In genomic region chr1:11051781-11052510, GRCh38 we compare ENCODE assay signal across 16 cellular contexts. TPM values are rescaled to one million over a fixed set of nuclear protein-coding genes. Genes with fewer than 3 reads are reported as not detected.
DNase-seq lines count a peak whose midpoint lies in the region; ATAC-seq and TF ChIP-seq lines count a peak whose summit lies in the region.
"Had no signal": no experiment of that assay in that cellular context is flagged by ENCODE, and none has a peak within 500 bp of the region (broad histone marks: within the 10 kb centered on the region; RNA-seq: fewer than 3 reads in every experiment).

No MANE protein-coding gene starts in this region.

- ATAC-seq in activated CD8-positive, alpha-beta memory T cell treated with anti-CD3 and anti-CD28 coated beads, Interleukin-2, amount 10 ng/mL, durations not matched to agents 7 days and 5 days: no peak
- no peak for ATAC-seq in T-helper 17 cell

- no peak overlapping the region for H3K4me3 Mint-ChIP-seq in activated CD8-positive, alpha-beta memory T cell treated with anti-CD3 and anti-CD28 coated beads, Interleukin-2, amount 10 ng/mL, durations not matched to agents 7 days and 5 days
- no peak overlapping the region for H3K4me3 Mint-ChIP-seq in T-helper 17 cell
- H3K4me3 Mint-ChIP-seq: natural killer cell treated with Interleukin-12 subunit alpha and Interleukin-12 subunit beta and Interleukin-15 and Interleukin-18, amount 100 ng/mL, for 72 hours; T-helper 1 cell treated with Interleukin-12 subunit alpha and Interleukin-12 subunit beta and Interleukin-4 antibody, amounts not matched to agents 30 μg/mL and 1 μg/mL, for 36 hours; type B pancreatic cell had no signal

- H3K9me3 ChIP-seq in T-helper 17 cell (ENCODE audit: control insufficient read depth, low read length, poor library complexity, severe bottlenecking): no peaks in the 10 kb centered on the region
- no peaks in the 10 kb centered on the region for H3K9me3 ChIP-seq in esophagus muscularis mucosa
- H3K9me3 ChIP-seq: sigmoid colon had no signal

- TF ChIP-seq CTCF in NB4 (IDR thresholded peaks at IDR 0.05; ENCODE audit: low read depth, low read length) (no peak), esophagus muscularis mucosa (IDR thresholded peaks at IDR 0.05) (no peak)

- no peak for DNase-seq in activated CD8-positive, alpha-beta memory T cell treated with anti-CD3 and anti-CD28 coated beads, Interleukin-2, amount 10 ng/mL, durations not matched to agents 7 days and 5 days
- DNase-seq in activated CD8-positive, alpha-beta memory T cell treated with anti-CD3 and anti-CD28 coated beads, Interleukin-2, amount 50 U/mL, for 48 hours: no peak
- DNase-seq in NB4 (ENCODE audit: low read depth) (peak; percentile 92), T-helper 17 cell (no peak), posterior vena cava (ENCODE audit: low spot score) (peak; percentile 50), NCI-H1417 (lab: John Stamatoyannopoulos, UW) (no peak), HuH-7 (ENCODE audit: low spot score) (no peak), esophagus muscularis mucosa (ENCODE audit: extremely low spot score) (no peak)
- DNase-seq: activated CD8-positive, alpha-beta memory T cell treated with anti-CD3 and anti-CD28 coated beads for 24 hours; DND-41; left cardiac atrium had no signal

- H3K4me3 ChIP-seq in NB4 (ENCODE audit: low read depth, low read length): peak overlapping the region; percentile 1
- H3K4me3 ChIP-seq in esophagus muscularis mucosa: no peak overlapping the region
- H3K4me3 ChIP-seq: sigmoid colon had no signal

- peaks cover 0 to 10% (median 4%) of the 10 kb centered on the region in 4 donors for H3K4me1 ChIP-seq in esophagus muscularis mucosa

- H3K36me3 Mint-ChIP-seq in activated CD8-positive, alpha-beta memory T cell treated with anti-CD3 and anti-CD28 coated beads, Interleukin-2, amount 10 ng/mL, durations not matched to agents 7 days and 5 days: peaks cover 6% of the 10 kb centered on the region
- H3K36me3 Mint-ChIP-seq in T-helper 17 cell (ENCODE audit: low read depth): no peaks in the 10 kb centered on the region
- H3K36me3 Mint-ChIP-seq: natural killer cell treated with Interleukin-12 subunit alpha and Interleukin-12 subunit beta and Interleukin-15 and Interleukin-18, amount 100 ng/mL, for 72 hours; type B pancreatic cell had no signal

- no peak for TF ChIP-seq EP300 in esophagus muscularis mucosa (IDR thresholded peaks at IDR 0.05)

- no peak for TF ChIP-seq POLR2A in NB4 (IDR thresholded peaks at IDR 0.05; ENCODE audit: extremely low read depth, insufficient read length)
- TF ChIP-seq POLR2A in esophagus muscularis mucosa (IDR thresholded peaks at IDR 0.05; ENCODE audit: low read depth): no peak

- CTCF ChIA-PET in activated CD8-positive, alpha-beta memory T cell treated with anti-CD3 and anti-CD28 coated beads, Interleukin-2, amount 10 ng/mL, durations not matched to agents 7 days and 5 days (lab: Charles Lee): interaction anchor here (0.9 to 6.2 kb wide), 5 partner anchors 8 to 594 kb away, joined by 3 to 48 read pairs (median 3); partner anchors contain the start of gene SRM

- no peak overlapping the region for H3K27ac ChIP-seq in esophagus muscularis mucosa (replicated peaks in 1 of 4)
- H3K27ac ChIP-seq: sigmoid colon had no signal

- H3K27me3 Mint-ChIP-seq in activated CD8-positive, alpha-beta memory T cell treated with anti-CD3 and anti-CD28 coated beads, Interleukin-2, amount 10 ng/mL, durations not matched to agents 7 days and 5 days: no peaks in the 10 kb centered on the region
- no peaks in the 10 kb centered on the region for H3K27me3 Mint-ChIP-seq in T-helper 17 cell
- H3K27me3 Mint-ChIP-seq: type B pancreatic cell had no signal

- intact Hi-C loops in posterior vena cava (cut with DNase I): no loop called here
- intact Hi-C loops in esophagus muscularis mucosa (cut with DNase I): no loop called here

- H3K9me3 Mint-ChIP-seq in activated CD8-positive, alpha-beta memory T cell treated with anti-CD3 and anti-CD28 coated beads, Interleukin-2, amount 10 ng/mL, durations not matched to agents 7 days and 5 days (ENCODE audit: low read depth): no peaks in the 10 kb centered on the region
- H3K9me3 Mint-ChIP-seq: natural killer cell treated with Interleukin-12 subunit alpha and Interleukin-12 subunit beta and Interleukin-15 and Interleukin-18, amount 100 ng/mL, for 72 hours; T-helper 1 cell treated with Interleukin-12 subunit alpha and Interleukin-12 subunit beta and Interleukin-4 antibody, amounts not matched to agents 30 μg/mL and 1 μg/mL, for 36 hours; type B pancreatic cell had no signal

- peaks cover 0 to 21% (median 0%) of the 10 kb centered on the region in 4 donors for H3K27me3 ChIP-seq in esophagus muscularis mucosa

- H3K36me3 ChIP-seq in esophagus muscularis mucosa: peaks cover 6 to 33% (median 27%) of the 10 kb centered on the region in 4 donors

- 60% methylated on average over 19 of the region's 19 CpGs for WGBS in esophagus muscularis mucosa

- peaks cover 14% of the 10 kb centered on the region for H3K4me1 Mint-ChIP-seq in activated CD8-positive, alpha-beta memory T cell treated with anti-CD3 and anti-CD28 coated beads, Interleukin-2, amount 10 ng/mL, durations not matched to agents 7 days and 5 days
- H3K4me1 Mint-ChIP-seq in T-helper 17 cell: peaks cover 8% of the 10 kb centered on the region

- H3K27ac Mint-ChIP-seq in activated CD8-positive, alpha-beta memory T cell treated with anti-CD3 and anti-CD28 coated beads, Interleukin-2, amount 10 ng/mL, durations not matched to agents 7 days and 5 days: peak overlapping the region; percentile 60
- peak overlapping the region; percentile 27 for H3K27ac Mint-ChIP-seq in T-helper 17 cell
- H3K27ac Mint-ChIP-seq: T-helper 1 cell treated with Interleukin-12 subunit alpha and Interleukin-12 subunit beta and Interleukin-4 antibody, amounts not matched to agents 30 μg/mL and 1 μg/mL, for 36 hours; type B pancreatic cell had no signal

RNA-seq across cellular contexts. Expression of gene MASP2, which starts 4.9 kb away (rescaled TPM):
- not detected for total RNA-seq in activated CD8-positive, alpha-beta memory T cell treated with anti-CD3 and anti-CD28 coated beads, Interleukin-2, amount 10 ng/mL, durations not matched to agents 7 days and 5 days
- total RNA-seq in T-helper 17 cell (under 1 TPM; 0.18 to 0.30 TPM), posterior vena cava (not detected), esophagus muscularis mucosa (not detected)
- total RNA-seq: frontal cortex, left cardiac atrium, sigmoid colon had no signal

RNA-seq across cellular contexts. Expression of gene SRM, which starts 7.9 kb away (rescaled TPM):
- 100 to 1,000 TPM; 136 to 150 TPM for total RNA-seq in activated CD8-positive, alpha-beta memory T cell treated with anti-CD3 and anti-CD28 coated beads, Interleukin-2, amount 10 ng/mL, durations not matched to agents 7 days and 5 days
- 10 to 100 TPM; 37.5 to 39.5 TPM for total RNA-seq in T-helper 17 cell
- total RNA-seq in posterior vena cava: 10 to 100 TPM; 74.2 to 76.6 TPM
- total RNA-seq in esophagus muscularis mucosa: 10 to 100 TPM; 40.8 to 69.7 (median 48.8) TPM

RNA-seq across cellular contexts. Expression of gene TARDBP, which starts 39.5 kb away (rescaled TPM):
- total RNA-seq in activated CD8-positive, alpha-beta memory T cell treated with anti-CD3 and anti-CD28 coated beads, Interleukin-2, amount 10 ng/mL, durations not matched to agents 7 days and 5 days: 100 to 1,000 TPM; 175 to 184 TPM
- 100 to 1,000 TPM; 121 to 135 TPM for total RNA-seq in T-helper 17 cell
- total RNA-seq in posterior vena cava: 100 to 1,000 TPM; 124 to 130 TPM
- 100 to 1,000 TPM in 3 of 4 donors, 10 to 100 TPM in 1; 74.9 to 184 (median 137) TPM for total RNA-seq in esophagus muscularis mucosa

RNA-seq across cellular contexts. Expression of gene EXOSC10, which starts 47.7 kb away (rescaled TPM):
- 100 to 1,000 TPM; 103 to 104 TPM for total RNA-seq in activated CD8-positive, alpha-beta memory T cell treated with anti-CD3 and anti-CD28 coated beads, Interleukin-2, amount 10 ng/mL, durations not matched to agents 7 days and 5 days
- 10 to 100 TPM; 73.8 to 82.7 TPM for total RNA-seq in T-helper 17 cell
- 10 to 100 TPM; 40.9 to 43.4 TPM for total RNA-seq in posterior vena cava
- total RNA-seq in esophagus muscularis mucosa: 10 to 100 TPM; 33.2 to 49.4 (median 36.3) TPM

Comparison
In these comparisons a context has a peak if more than half of its experiments do, and no peak if none do; other contexts are left out.
1. DNase-seq: peak in NB4 (single experiment) and posterior vena cava (single experiment); none in activated CD8-positive, alpha-beta memory T cell treated with anti-CD3 and anti-CD28 coated beads, Interleukin-2, amount 10 ng/mL, durations not matched to agents 7 days and 5 days (single experiment), activated CD8-positive, alpha-beta memory T cell treated with anti-CD3 and anti-CD28 coated beads, Interleukin-2, amount 50 U/mL, for 48 hours (single experiment), T-helper 17 cell (0 of 3), NCI-H1417 (0 of 3), HuH-7 (single experiment) and esophagus muscularis mucosa (single experiment).